In the genomic region with DNA sequence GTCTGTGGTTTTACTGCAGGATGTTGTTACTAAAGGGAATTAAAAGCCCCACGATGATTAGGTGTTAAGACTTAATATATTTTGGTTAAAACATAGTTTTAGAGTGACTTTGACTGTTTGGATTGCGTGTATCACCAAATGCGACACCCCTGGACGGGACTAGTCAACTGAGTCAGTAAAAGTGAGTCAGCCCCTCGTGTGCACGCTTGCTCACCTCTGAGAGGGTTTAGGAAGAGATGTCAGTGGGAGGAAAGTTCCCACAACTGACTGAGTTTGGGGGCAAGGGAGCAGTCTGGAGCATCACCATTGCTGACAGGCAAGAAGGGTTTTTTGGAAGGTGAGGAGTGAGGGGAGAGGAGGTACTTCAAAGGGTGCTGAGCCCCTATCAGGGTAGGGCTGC, we compare ENCODE assay signal across 19 cellular contexts. TPM values are rescaled to one million over a fixed set of nuclear protein-coding genes. Genes with fewer than 3 reads are reported as not detected.
DNase-seq lines count a peak whose midpoint lies in the region; ATAC-seq and TF ChIP-seq lines count a peak whose summit lies in the region.
"Had no signal": no experiment of that assay in that cellular context is flagged by ENCODE, and none has a peak within 500 bp of the region (broad histone marks: within the 10 kb centered on the region; RNA-seq: fewer than 3 reads in every experiment).

No MANE protein-coding gene starts in this region.

- no peak overlapping the region for H2BK5ac ChIP-seq in mesenchymal stem cell (ENCODE audit: low read depth, low read length, poor library complexity, severe bottlenecking)

- no peak overlapping the region for H3K4ac ChIP-seq in mesenchymal stem cell (ENCODE audit: low read depth in 1 of 2, low read length in 2 of 2)

- no peak overlapping the region for H2AFZ ChIP-seq in mesenchymal stem cell (ENCODE audit: low read depth, low read length)

- no peaks in the 10 kb centered on the region for H3K9me3 ChIP-seq in mesenchymal stem cell (ENCODE audit: control insufficient read depth, low read length)

- 58% methylated on average over 6 of the region's 6 CpGs for WGBS in mesenchymal stem cell

- H3K14ac ChIP-seq in mesenchymal stem cell (ENCODE audit: low read length in 2 of 2): no peak overlapping the region

- no peak overlapping the region for H2BK15ac ChIP-seq in mesenchymal stem cell (ENCODE audit: low read depth, poor library complexity, severe bottlenecking)

- H3K4me3 ChIP-seq in epithelial cell of esophagus (ENCODE audit: low read length) (no peak overlapping the region), mesenchymal stem cell (ENCODE audit: insufficient read depth in 1 of 2, low read depth in 1 of 2, low read length in 2 of 2) (no peak overlapping the region)
- H3K4me3 ChIP-seq: GM12878 had no signal

- H2BK120ac ChIP-seq in mesenchymal stem cell (ENCODE audit: low read depth, low read length): no peak overlapping the region

- H3K27me3 Mint-ChIP-seq in activated CD8-positive, alpha-beta T cell treated with anti-CD3 and anti-CD28 coated beads, Interleukin-2, amount 10 ng/mL, durations not matched to agents 7 days and 5 days (ENCODE audit: low read depth): peaks cover 41% of the 10 kb centered on the region

- no peak for ATAC-seq in activated CD8-positive, alpha-beta T cell treated with anti-CD3 and anti-CD28 coated beads, Interleukin-2, amount 10 ng/mL, durations not matched to agents 7 days and 5 days
- ATAC-seq: GM12878 had no signal

- DNase-seq in ELR (ENCODE audit: low read depth): peak; percentile 40
- peak; percentile 36 for DNase-seq in LHCN-M2 (ENCODE audit: low read depth)
- peak; percentile 81 for DNase-seq in epithelial cell of esophagus (ENCODE audit: low read depth)
- no peak for DNase-seq in mesenchymal stem cell
- no peak for DNase-seq in AML-193 (lab: John Stamatoyannopoulos, UW)
- no peak for DNase-seq in activated CD4-positive, alpha-beta T cell treated with anti-CD3 and anti-CD28 coated beads, Interleukin-2, amount 50 U/mL, for 4 hours
- no peak for DNase-seq in GF-D8 (lab: John Stamatoyannopoulos, UW)
- DNase-seq in activated CD8-positive, alpha-beta T cell treated with anti-CD3 and anti-CD28 coated beads, Interleukin-2, amount 10 ng/mL, durations not matched to agents 7 days and 5 days: no peak
- DNase-seq: KBM-7, MM.1S, NCI-H1417, NCI-H1930, NCI-H2171, NCI-H446 treated with DMSO at 0.1 percent for 48 hours, NCI-H82, RPMI8226 had no signal

- no peak overlapping the region for H4K8ac ChIP-seq in mesenchymal stem cell (ENCODE audit: low read length)

- peak overlapping the region; percentile 42 for H3K9ac ChIP-seq in mesenchymal stem cell (ENCODE audit: low read length)

- H3K23ac ChIP-seq in mesenchymal stem cell (ENCODE audit: low read length in 2 of 2): no peak overlapping the region

- POLR2A ChIA-PET in activated CD8-positive, alpha-beta T cell treated with anti-CD3 and anti-CD28 coated beads, Interleukin-2, amount 10 ng/mL, durations not matched to agents 7 days and 5 days (lab: Charles Lee): no interaction called here

- no peak overlapping the region for H3K4me2 ChIP-seq in mesenchymal stem cell (ENCODE audit: low read length, poor library complexity, severe bottlenecking)

- H3K4me1 ChIP-seq in mesenchymal stem cell (ENCODE audit: control insufficient read depth, insufficient read depth, low read depth, low read length): no peaks in the 10 kb centered on the region

- H3K27ac ChIP-seq in mesenchymal stem cell (ENCODE audit: low read length, poor library complexity, severe bottlenecking): no peak overlapping the region

- no peak overlapping the region for H3K27ac Mint-ChIP-seq in activated CD8-positive, alpha-beta T cell treated with anti-CD3 and anti-CD28 coated beads, Interleukin-2, amount 10 ng/mL, durations not matched to agents 7 days and 5 days

- no peak overlapping the region for H4K91ac ChIP-seq in mesenchymal stem cell (ENCODE audit: low read length)

- H3K79me1 ChIP-seq in mesenchymal stem cell (replicated peaks; ENCODE audit: low read length, poor library complexity, severe bottlenecking): no peaks in the 10 kb centered on the region

- H3K4me1 Mint-ChIP-seq in activated CD8-positive, alpha-beta T cell treated with anti-CD3 and anti-CD28 coated beads, Interleukin-2, amount 10 ng/mL, durations not matched to agents 7 days and 5 days (ENCODE audit: low read depth): no peaks in the 10 kb centered on the region

- no peaks in the 10 kb centered on the region for H3K36me3 ChIP-seq in mesenchymal stem cell (ENCODE audit: control insufficient read depth in 1 of 2, insufficient read depth in 2 of 2, low read depth in 1 of 2, low read length in 2 of 2)

- CTCF ChIA-PET in activated CD8-positive, alpha-beta T cell treated with anti-CD3 and anti-CD28 coated beads, Interleukin-2, amount 10 ng/mL, durations not matched to agents 7 days and 5 days (lab: Charles Lee): no interaction called here

- peaks cover 30 to 49% of the 10 kb centered on the region in 2 experiments for H3K27me3 ChIP-seq in mesenchymal stem cell (ENCODE audit: control insufficient read depth in 1 of 2, insufficient read depth in 1 of 2, low read length in 2 of 2)

- H2BK12ac ChIP-seq in mesenchymal stem cell (ENCODE audit: low read length in 2 of 2): no peak overlapping the region

- H2AK5ac ChIP-seq in mesenchymal stem cell (ENCODE audit: low read length, severe bottlenecking): no peak overlapping the region

- no peaks in the 10 kb centered on the region for H3K36me3 Mint-ChIP-seq in activated CD8-positive, alpha-beta T cell treated with anti-CD3 and anti-CD28 coated beads, Interleukin-2, amount 10 ng/mL, durations not matched to agents 7 days and 5 days (ENCODE audit: low read depth)

- no peaks in the 10 kb centered on the region for H3K9me3 Mint-ChIP-seq in activated CD8-positive, alpha-beta T cell treated with anti-CD3 and anti-CD28 coated beads, Interleukin-2, amount 10 ng/mL, durations not matched to agents 7 days and 5 days (ENCODE audit: insufficient read depth)

- TF ChIP-seq CTCF in epithelial cell of esophagus (IDR thresholded peaks at IDR 0.05; ENCODE audit: insufficient read depth, low read depth, low read length, missing control alignments): no peak

- no peak overlapping the region for H3K4me3 Mint-ChIP-seq in activated CD8-positive, alpha-beta T cell treated with anti-CD3 and anti-CD28 coated beads, Interleukin-2, amount 10 ng/mL, durations not matched to agents 7 days and 5 days

- H3K18ac ChIP-seq in mesenchymal stem cell (ENCODE audit: low read depth in 1 of 2, low read length in 2 of 2): no peak overlapping the region

RNA-seq across cellular contexts. Expression of a gene that starts 14.4 kb away (rescaled TPM):
- not detected in 2 replicates for total RNA-seq in LHCN-M2 (2014; rRNA removed)
- not detected for polyA plus RNA-seq in LHCN-M2 (2012)
- not detected for polyA plus RNA-seq in mesenchymal stem cell (2013, experiment 1 of 2)
- polyA plus RNA-seq in mesenchymal stem cell (2013, experiment 2 of 2): not detected
- total RNA-seq in activated CD8-positive, alpha-beta T cell treated with anti-CD3 and anti-CD28 coated beads, Interleukin-2, amount 10 ng/mL, durations not matched to agents 7 days and 5 days: not detected
- polyA plus RNA-seq: AG04450, BJ had no signal

Comparison
In these comparisons a context has a peak if more than half of its experiments do, and no peak if none do; other contexts are left out.
1. DNase-seq: peak in ELR (single experiment), LHCN-M2 (single experiment) and epithelial cell of esophagus (single experiment); none in mesenchymal stem cell (single experiment), AML-193 (0 of 2), activated CD4-positive, alpha-beta T cell treated with anti-CD3 and anti-CD28 coated beads, Interleukin-2, amount 50 U/mL, for 4 hours (0 of 2), GF-D8 (single experiment) and activated CD8-positive, alpha-beta T cell treated with anti-CD3 and anti-CD28 coated beads, Interleukin-2, amount 10 ng/mL, durations not matched to agents 7 days and 5 days (single experiment).